ENCODE assay signal across 8 cellular contexts in the genomic region with DNA sequence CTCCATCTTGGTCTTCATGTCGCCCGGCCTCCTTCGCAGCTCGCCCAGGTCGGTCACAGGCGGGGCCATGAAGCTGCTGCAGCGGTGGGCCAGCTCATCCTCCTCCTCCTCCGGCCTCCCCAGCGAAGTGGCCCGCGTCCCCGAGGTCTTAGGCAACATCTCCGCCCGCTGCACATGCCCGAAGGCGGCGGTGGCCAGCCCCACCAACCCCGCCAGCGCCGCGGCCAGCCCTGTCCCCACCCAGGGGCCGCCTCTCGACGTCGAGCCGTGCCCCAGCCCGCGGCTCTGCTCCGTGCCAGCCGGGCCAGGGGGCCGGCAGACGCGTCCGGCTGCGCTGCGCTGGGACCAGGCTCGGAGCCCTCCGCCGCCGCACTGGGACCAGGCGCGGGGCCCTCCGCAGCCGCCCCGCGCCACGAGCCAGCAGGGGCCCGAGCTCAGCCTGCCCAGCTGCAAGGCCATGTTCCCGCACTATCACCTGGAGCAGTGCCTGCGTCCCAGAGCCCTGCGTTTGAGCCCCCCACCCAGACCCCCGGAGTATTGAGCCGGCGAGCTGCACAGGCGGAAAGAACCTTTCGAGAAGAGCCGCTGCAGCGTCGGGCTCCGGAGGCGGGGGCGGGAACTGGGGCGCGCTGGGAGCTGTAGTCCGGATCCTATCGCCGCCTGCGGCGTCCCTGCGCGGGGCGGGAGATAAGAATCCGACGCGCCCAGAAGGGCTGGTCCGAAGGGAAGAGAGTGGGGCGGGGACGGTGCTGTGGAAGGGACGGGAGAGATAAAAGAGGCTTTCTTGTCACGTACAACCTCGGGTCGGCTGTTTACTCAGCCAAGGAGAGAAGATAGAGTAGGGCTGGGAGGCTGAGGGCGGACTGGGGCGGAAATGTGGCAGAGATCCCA. TPM values are rescaled to one million over a fixed set of nuclear protein-coding genes. Genes with fewer than 3 reads are reported as not detected.
A peak's percentile ranks its signal among the peaks of the same experiment; 100 is the strongest.
DNase-seq lines count a peak whose midpoint lies in the region; ATAC-seq and TF ChIP-seq lines count a peak whose summit lies in the region.

Gene CPOX, minus strand, starts transcription at position 566 of the 891 bp plus-strand sequence. Its CDS starts 107 bp downstream, at position 459.

- peak within 1 kb of the TSS; percentile 96 for H3K4me3 Mint-ChIP-seq in type B pancreatic cell

- TF ChIP-seq CTCF in GM12875 (IDR thresholded peaks at IDR 0.05; ENCODE audit: borderline replicate concordance, insufficient read depth, low read depth, low read length) (no peak), type B pancreatic cell (conservative IDR thresholded peaks at IDR 0.05) (no peak)

- H3K27ac Mint-ChIP-seq in type B pancreatic cell = peak within 1 kb of the TSS; percentile 87

- no peaks in the 10 kb centered on the region for H3K27me3 ChIP-seq in adipocyte (replicated peaks; ENCODE audit: control insufficient read depth, insufficient read depth, low read length)

- H3K4me3 ChIP-seq in GM12875 (ENCODE audit: low read depth, low read length) = peak within 1 kb of the TSS; percentile 88
- H3K4me3 ChIP-seq in adipocyte (ENCODE audit: low read length) = peak within 1 kb of the TSS; percentile 87

- H3K4me1 ChIP-seq in adipocyte (ENCODE audit: control insufficient read depth, insufficient read depth, low read length) = peaks cover 25% of the 10 kb centered on the region

- ATAC-seq in HG02642 (IDR thresholded peaks at IDR 0.05; ENCODE audit: poor library complexity, unreplicated experiment) = peak; percentile 96

- H3K9me3 Mint-ChIP-seq in type B pancreatic cell = no peaks in the 10 kb centered on the region

- intact Hi-C loops in cardiac septum (cut with DNase I) (loop anchor here (2.0 to 10.0 kb wide), 5 partner anchors 70 to 1162 kb away; partner anchors contain the start of genes CLDND1 and DCBLD2), posterior cingulate gyrus (cut with DNase I) (loop anchor here (1.0 to 5.0 kb wide), 3 partner anchors 70 to 556 kb away; partner anchors contain the start of genes DCBLD2 and GABRR3)

- DNase-seq in NCI-H1105 (lab: John Stamatoyannopoulos, UW) = peak; percentile 78
- peak; percentile 65 for DNase-seq in T follicular helper cell (ENCODE audit: low read depth)
- peak; percentile 94 for DNase-seq in adipocyte (ENCODE audit: low read depth)
- DNase-seq in cardiac septum (ENCODE audit: low spot score) = peak; percentile 96
- DNase-seq in posterior cingulate gyrus = peak; percentile 85 to 98 (median 90)
- peak; percentile 87 for DNase-seq in type B pancreatic cell (ENCODE audit: extremely low spot score, unreplicated experiment)

- peak within 1 kb of the TSS; percentile 89 for H3K9ac ChIP-seq in adipocyte (ENCODE audit: low read length)

- no peaks in the 10 kb centered on the region for H3K27me3 Mint-ChIP-seq in type B pancreatic cell

- H3K9me3 ChIP-seq in adipocyte (ENCODE audit: control insufficient read depth, low read length) = no peaks in the 10 kb centered on the region

- H3K36me3 ChIP-seq in adipocyte (ENCODE audit: control insufficient read depth, insufficient read depth, low read length, severe bottlenecking) = peaks cover 18% of the 10 kb centered on the region

- H3K36me3 Mint-ChIP-seq in type B pancreatic cell = peaks cover 7% of the 10 kb centered on the region

- H3K4me1 Mint-ChIP-seq in type B pancreatic cell (ENCODE audit: unreplicated experiment) = peaks cover 21% of the 10 kb centered on the region

RNA-seq across cellular contexts. Expression of gene CPOX, which starts in this region (rescaled TPM):
- total RNA-seq in cardiac septum (10.3 TPM), type B pancreatic cell (ENCODE audit: low replicate concordance) (21.9 and 24.6 TPM in 2 replicates)

Comparison
In these comparisons a context has a peak if more than half of its experiments do, and no peak if none do; other contexts are left out.
1. Peak in every context shown above with its lines: DNase-seq, ATAC-seq and H3K4me3 ChIP-seq.